13 cellular contexts compared by ENCODE assay signal in genomic region chr9:18255747-18256146, GRCh38.
"Had no signal": no experiment of that assay in that cellular context is flagged by ENCODE, and none has a peak within 500 bp of the region (broad histone marks: within the 10 kb centered on the region; RNA-seq: fewer than 3 reads in every experiment).

No MANE protein-coding gene starts in this region.

- H3K4me3 Mint-ChIP-seq: activated CD4-positive, alpha-beta memory T cell treated with anti-CD3 and anti-CD28 coated beads for 36 hours; activated CD4-positive, alpha-beta T cell treated with anti-CD3 and anti-CD28 coated beads for 36 hours; activated CD8-positive, alpha-beta memory T cell treated with anti-CD3 and anti-CD28 coated beads, Interleukin-2, amount 10 ng/mL, durations not matched to agents 7 days and 5 days; activated naive CD4-positive, alpha-beta T cell treated with anti-CD3 and anti-CD28 coated beads, Interleukin-2, amount 50 U/mL, for 24 hours; endodermal cell; natural killer cell had no signal

- H3K9me3 ChIP-seq: adrenal gland, left lung, right atrium auricular region, tibial nerve, vagina had no signal

- H3K4me1 ChIP-seq: left lung, vagina had no signal

- H3K9me3 Mint-ChIP-seq: activated CD4-positive, alpha-beta memory T cell treated with anti-CD3 and anti-CD28 coated beads for 36 hours; activated naive CD4-positive, alpha-beta T cell treated with anti-CD3 and anti-CD28 coated beads, Interleukin-2, amount 50 U/mL, for 24 hours; endodermal cell; natural killer cell had no signal

- H3K4me3 ChIP-seq: adrenal gland, left lung, right atrium auricular region, tibial nerve, vagina had no signal

- H3K27me3 ChIP-seq: adrenal gland, right atrium auricular region, tibial nerve, vagina had no signal

- H3K27ac ChIP-seq: adrenal gland, dorsolateral prefrontal cortex, left lung, right atrium auricular region, tibial nerve, vagina had no signal

- H3K4me1 Mint-ChIP-seq: activated CD8-positive, alpha-beta memory T cell treated with anti-CD3 and anti-CD28 coated beads, Interleukin-2, amount 10 ng/mL, durations not matched to agents 7 days and 5 days; activated naive CD4-positive, alpha-beta T cell treated with anti-CD3 and anti-CD28 coated beads, Interleukin-2, amount 50 U/mL, for 24 hours; natural killer cell had no signal

- H3K36me3 Mint-ChIP-seq: activated CD4-positive, alpha-beta memory T cell treated with anti-CD3 and anti-CD28 coated beads for 36 hours; activated CD8-positive, alpha-beta memory T cell treated with anti-CD3 and anti-CD28 coated beads, Interleukin-2, amount 10 ng/mL, durations not matched to agents 7 days and 5 days; activated naive CD4-positive, alpha-beta T cell treated with anti-CD3 and anti-CD28 coated beads, Interleukin-2, amount 50 U/mL, for 24 hours; natural killer cell had no signal

- H3K36me3 ChIP-seq: adrenal gland, left lung, right atrium auricular region, tibial nerve, vagina had no signal

- H3K27ac Mint-ChIP-seq: activated CD4-positive, alpha-beta memory T cell treated with anti-CD3 and anti-CD28 coated beads for 36 hours; activated CD4-positive, alpha-beta T cell treated with anti-CD3 and anti-CD28 coated beads for 36 hours; activated CD8-positive, alpha-beta memory T cell treated with anti-CD3 and anti-CD28 coated beads, Interleukin-2, amount 10 ng/mL, durations not matched to agents 7 days and 5 days; activated naive CD4-positive, alpha-beta T cell treated with anti-CD3 and anti-CD28 coated beads, Interleukin-2, amount 50 U/mL, for 24 hours; endodermal cell; natural killer cell; progenitor cell of endocrine pancreas had no signal
